In genomic region chr15:25883860-25884259, GRCh38 we compare ENCODE assay signal across 19 cellular contexts. TPM values are rescaled to one million over a fixed set of nuclear protein-coding genes. Genes with fewer than 3 reads are reported as not detected.
A peak's percentile ranks its signal among the peaks of the same experiment; 100 is the strongest.
DNase-seq lines count a peak whose midpoint lies in the region; ATAC-seq and TF ChIP-seq lines count a peak whose summit lies in the region.
"Had no signal": no experiment of that assay in that cellular context is flagged by ENCODE, and none has a peak within 500 bp of the region (broad histone marks: within the 10 kb centered on the region; RNA-seq: fewer than 3 reads in every experiment).

No MANE protein-coding gene starts in this region.

- H3K79me2 ChIP-seq in ACC112 (ENCODE audit: control insufficient read depth, insufficient read depth, low read length, unreplicated experiment), result no peaks in the 10 kb centered on the region

- peaks cover 61% of the 10 kb centered on the region for H3K4me1 Mint-ChIP-seq in chondrocyte (ENCODE audit: low read depth)
- H3K4me1 Mint-ChIP-seq in natural killer cell treated with Interleukin-12 subunit alpha and Interleukin-12 subunit beta and Interleukin-15 and Interleukin-18, amount 100 ng/mL, for 72 hours (ENCODE audit: low read depth in 2 of 2), result peaks cover 0 to 3% of the 10 kb centered on the region in 2 donors
- H3K4me1 Mint-ChIP-seq: brain had no signal

- TF ChIP-seq CTCF in chondrocyte (IDR thresholded peaks at IDR 0.05) (no peak), left lung (IDR thresholded peaks at IDR 0.05) (no peak), tibial artery (IDR thresholded peaks at IDR 0.05) (no peak)

- peak overlapping the region; percentile 11; the same call in 1 of the 2 replicates for H3K4me3 ChIP-seq in ACC112 (ENCODE audit: low read depth, low read length)
- H3K4me3 ChIP-seq in left lung, result no peak overlapping the region
- H3K4me3 ChIP-seq in tibial artery, result no peak overlapping the region
- H3K4me3 ChIP-seq: tibial nerve had no signal

- no peaks in the 10 kb centered on the region for H3K9me3 Mint-ChIP-seq in chondrocyte (ENCODE audit: low read depth)
- H3K9me3 Mint-ChIP-seq in natural killer cell treated with Interleukin-12 subunit alpha and Interleukin-12 subunit beta and Interleukin-15 and Interleukin-18, amount 100 ng/mL, for 72 hours, result no peaks in the 10 kb centered on the region
- H3K9me3 Mint-ChIP-seq: activated CD4-positive, alpha-beta T cell treated with anti-CD3 and anti-CD28 coated beads, Interleukin-2, amount 10 ng/mL, durations not matched to agents 7 days and 5 days; activated T-helper 2 cell treated with anti-CD3 and anti-CD28 coated beads, Interferon-gamma antibody, Interleukin-2, Interleukin-4, amounts not matched to agents 10 μg/mL and 5 μg/mL and 100 μg/mL, durations not matched to agents 14 hours and 24 hours and 36 hours had no signal

- DNase-seq in HS-5 (ENCODE audit: low read depth) (peak; percentile 85), chondrocyte (ENCODE audit: low spot score) (no peak), left lung (no peak), NCI-H187 (lab: John Stamatoyannopoulos, UW) (no peak), tibial artery (no peak)
- no peak for DNase-seq in natural killer cell treated with Interleukin-12 subunit alpha and Interleukin-12 subunit beta and Interleukin-15 and Interleukin-18, amount 100 ng/mL, for 72 hours (ENCODE audit: low spot score)
- no peak for DNase-seq in activated CD8-positive, alpha-beta memory T cell treated with anti-CD3 and anti-CD28 coated beads, Interleukin-2, amount 50 U/mL, for 4 hours
- DNase-seq: activated CD4-positive, alpha-beta T cell treated with anti-CD3 and anti-CD28 coated beads, Interleukin-2, amount 10 ng/mL, durations not matched to agents 7 days and 5 days; AML-193; mammary epithelial cell; NCI-H1048; NCI-H526; Right ventricle myocardium superior; stimulated activated CD8-positive, alpha-beta memory T cell treated with anti-CD3 and anti-CD28 coated beads, Interleukin-4, amount 100 ng/mL, for 48 hours; T-helper 9 cell had no signal

- H3K4me1 ChIP-seq in ACC112 (ENCODE audit: control insufficient read depth, insufficient read depth, low read length, unreplicated experiment) (peaks cover 36% of the 10 kb centered on the region), left lung (peaks cover 3 to 5% of the 10 kb centered on the region in 2 donors), tibial artery (peaks cover 0 to 24% (median 9%) of the 10 kb centered on the region in 4 donors)

- no peak overlapping the region for H3K4me3 Mint-ChIP-seq in chondrocyte (ENCODE audit: unreplicated experiment)
- no peak overlapping the region for H3K4me3 Mint-ChIP-seq in natural killer cell treated with Interleukin-12 subunit alpha and Interleukin-12 subunit beta and Interleukin-15 and Interleukin-18, amount 100 ng/mL, for 72 hours
- H3K4me3 Mint-ChIP-seq: activated CD4-positive, alpha-beta T cell treated with anti-CD3 and anti-CD28 coated beads, Interleukin-2, amount 10 ng/mL, durations not matched to agents 7 days and 5 days; brain had no signal

- H3K27me3 ChIP-seq in ACC112 (ENCODE audit: insufficient read depth, low read length), result no peaks in the 10 kb centered on the region
- H3K27me3 ChIP-seq in left lung, result no peaks in the 10 kb centered on the region
- no peaks in the 10 kb centered on the region for H3K27me3 ChIP-seq in tibial artery
- H3K27me3 ChIP-seq: tibial nerve had no signal

- ATAC-seq in left lung, result peak; percentile 72
- ATAC-seq in natural killer cell treated with Interleukin-12 subunit alpha and Interleukin-12 subunit beta and Interleukin-15 and Interleukin-18, amount 100 ng/mL, for 72 hours, result no peak

- H3K36me3 Mint-ChIP-seq in chondrocyte (ENCODE audit: low read depth), result no peaks in the 10 kb centered on the region
- H3K36me3 Mint-ChIP-seq in natural killer cell treated with Interleukin-12 subunit alpha and Interleukin-12 subunit beta and Interleukin-15 and Interleukin-18, amount 100 ng/mL, for 72 hours, result no peaks in the 10 kb centered on the region
- H3K36me3 Mint-ChIP-seq: brain had no signal

- H2AFZ ChIP-seq in ACC112 (ENCODE audit: low read length, unreplicated experiment), result peak overlapping the region; percentile 18

- H3K27ac ChIP-seq in ACC112 (ENCODE audit: low read depth, low read length) (peak overlapping the region; percentile 66), left lung (peak overlapping the region; percentile 4 to 57), tibial artery (no peak overlapping the region)
- H3K27ac ChIP-seq: tibial nerve had no signal

- H3K27ac Mint-ChIP-seq in chondrocyte (ENCODE audit: unreplicated experiment), result peak overlapping the region; percentile 88
- H3K27ac Mint-ChIP-seq in natural killer cell treated with Interleukin-12 subunit alpha and Interleukin-12 subunit beta and Interleukin-15 and Interleukin-18, amount 100 ng/mL, for 72 hours, result no peak overlapping the region
- H3K27ac Mint-ChIP-seq: activated CD4-positive, alpha-beta T cell treated with anti-CD3 and anti-CD28 coated beads, Interleukin-2, amount 10 ng/mL, durations not matched to agents 7 days and 5 days; activated T-helper 2 cell treated with anti-CD3 and anti-CD28 coated beads, Interferon-gamma antibody, Interleukin-2, Interleukin-4, amounts not matched to agents 10 μg/mL and 5 μg/mL and 100 μg/mL, durations not matched to agents 14 hours and 24 hours and 36 hours had no signal

- no peaks in the 10 kb centered on the region for H3K27me3 Mint-ChIP-seq in chondrocyte (ENCODE audit: low read depth)
- peaks cover 11 to 20% of the 10 kb centered on the region in 2 donors for H3K27me3 Mint-ChIP-seq in natural killer cell treated with Interleukin-12 subunit alpha and Interleukin-12 subunit beta and Interleukin-15 and Interleukin-18, amount 100 ng/mL, for 72 hours

- H3K9me3 ChIP-seq in left lung, result no peaks in the 10 kb centered on the region
- H3K9me3 ChIP-seq in tibial artery, result no peaks in the 10 kb centered on the region
- H3K9me3 ChIP-seq: tibial nerve had no signal

- H3K36me3 ChIP-seq in ACC112 (ENCODE audit: insufficient read depth, low read length) (no peaks in the 10 kb centered on the region), left lung (no peaks in the 10 kb centered on the region), tibial artery (no peaks in the 10 kb centered on the region)
- H3K36me3 ChIP-seq: tibial nerve had no signal

- intact Hi-C loops in left lung (cut with DNase I) (no loop called here), tibial artery (cut with DNase I; ENCODE audit: low total_unique reads) (no loop called here)

RNA-seq across cellular contexts. Expression of gene ATP10A, which starts 20.7 kb away (rescaled TPM):
- total RNA-seq in chondrocyte (160 to 190 TPM (median 163 TPM) in 3 replicates), left lung (10 to 100 TPM; 25.4 to 46.1 TPM)
- 10 to 100 TPM; 16.6 to 22.8 TPM for total RNA-seq in natural killer cell treated with Interleukin-12 subunit alpha and Interleukin-12 subunit beta and Interleukin-15 and Interleukin-18, amount 100 ng/mL, for 72 hours

Comparison
In these comparisons a context has a peak if more than half of its experiments do, and no peak if none do; other contexts are left out.
1. H3K27ac ChIP-seq: peak in ACC112 (single experiment) and left lung (2 of 2); none in tibial artery (0 of 2).